In the genomic region with DNA sequence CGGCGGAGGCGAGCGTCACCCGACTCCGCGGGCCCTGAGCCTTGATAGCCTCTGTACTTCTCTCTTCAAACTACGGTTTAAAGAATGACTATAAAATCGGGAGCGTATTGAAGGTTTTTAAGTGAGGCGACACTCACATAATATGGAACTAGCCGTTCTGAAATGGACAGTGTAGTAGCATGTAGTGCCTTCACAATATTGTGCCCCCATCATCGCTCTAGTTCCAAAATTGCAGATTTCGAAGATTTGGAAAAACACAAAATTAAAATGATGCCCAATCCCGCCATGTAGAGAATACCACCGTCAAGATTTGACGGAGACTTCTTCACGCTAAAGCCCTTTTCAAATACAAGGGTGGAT, we compare ENCODE assay signal across 8 cellular contexts. TPM values are rescaled to one million over a fixed set of nuclear protein-coding genes. Genes with fewer than 3 reads are reported as not detected.
DNase-seq lines count a peak whose midpoint lies in the region; ATAC-seq, FAIRE-seq and TF ChIP-seq lines count a peak whose summit lies in the region.

No MANE protein-coding gene starts in this region.

- H2BK120ac ChIP-seq in mesenchymal stem cell (ENCODE audit: low read depth, low read length) = no peak overlapping the region

- POLR2A ChIA-PET in K562 (lab: Yijun Ruan, JAX) = interaction anchor here (0.7 to 1.6 kb wide), 4 partner anchors 9 to 61 kb away, joined by 3 to 5 read pairs (median 3); no protein-coding TSS in a partner anchor

- no peak overlapping the region for H3K4ac ChIP-seq in mesenchymal stem cell (ENCODE audit: low read depth in 1 of 2, low read length in 2 of 2)

- no peak overlapping the region for H3K14ac ChIP-seq in mesenchymal stem cell (ENCODE audit: low read length in 2 of 2)

- H3K4me1 ChIP-seq in K562 (replicated peaks in 1 of 2; ENCODE audit: control insufficient read depth in 2 of 2, insufficient read depth in 2 of 2, low read length in 2 of 2) (peaks cover 7 to 10% of the 10 kb centered on the region in 2 experiments; a peak in 3 of 5 replicates), mesenchymal stem cell (ENCODE audit: control insufficient read depth, insufficient read depth, low read depth, low read length) (peaks cover 2% of the 10 kb centered on the region), vagina (peaks cover 30% of the 10 kb centered on the region)

- CTCF ChIA-PET in K562 (lab: Yijun Ruan, JAX; ENCODE audit: low intra/inter-chr PET ratio) = interaction anchor here (1.4 kb wide), 1 partner anchor 468 kb away, joined by 4 read pairs; no protein-coding TSS in a partner anchor

- no peak for TF ChIP-seq EP300 in K562 (IDR thresholded peaks at IDR 0.05; ENCODE audit: low read length)

- H3K27me3 Mint-ChIP-seq in stimulated activated naive CD8-positive, alpha-beta T cell treated with anti-CD3 and anti-CD28 coated beads, Interleukin-15, Interleukin-2, amounts not matched to agents 100 ng/mL and 50 ng/mL, for 24 hours = no peaks in the 10 kb centered on the region

- H2AK5ac ChIP-seq in mesenchymal stem cell (ENCODE audit: low read length, severe bottlenecking) = no peak overlapping the region

- in situ Hi-C loops in K562 (cut with MboI) = no loop called here

- peaks cover 36% of the 10 kb centered on the region for H3K4me1 Mint-ChIP-seq in stimulated activated naive CD8-positive, alpha-beta T cell treated with anti-CD3 and anti-CD28 coated beads, Interleukin-15, Interleukin-2, amounts not matched to agents 100 ng/mL and 50 ng/mL, for 24 hours (ENCODE audit: low read depth)

- H3K27ac Mint-ChIP-seq in stimulated activated naive CD8-positive, alpha-beta T cell treated with anti-CD3 and anti-CD28 coated beads, Interleukin-15, Interleukin-2, amounts not matched to agents 100 ng/mL and 50 ng/mL, for 24 hours = peak overlapping the region; percentile 92

- H3K27ac ChIP-seq in K562 (ENCODE audit: extremely low read depth, low read depth, low read length) (no peak overlapping the region; the same call in 2 of the 3 replicates), mesenchymal stem cell (ENCODE audit: low read length, poor library complexity, severe bottlenecking) (no peak overlapping the region), vagina (peak overlapping the region; percentile 75)

- no peaks in the 10 kb centered on the region for H3K27me3 ChIP-seq in K562 (ENCODE audit: control insufficient read depth in 2 of 2, insufficient read depth in 2 of 2, low read length in 2 of 2)
- peaks cover 5 to 9% of the 10 kb centered on the region in 2 experiments for H3K27me3 ChIP-seq in mesenchymal stem cell (ENCODE audit: control insufficient read depth in 1 of 2, insufficient read depth in 1 of 2, low read length in 2 of 2)
- no peaks in the 10 kb centered on the region for H3K27me3 ChIP-seq in vagina

- peaks cover 27% of the 10 kb centered on the region for H3K79me2 ChIP-seq in K562 (ENCODE audit: control insufficient read depth, insufficient read depth, low read length)

- H2BK12ac ChIP-seq in mesenchymal stem cell (ENCODE audit: low read length in 2 of 2) = no peak overlapping the region

- no peak for DNase-seq in stimulated activated naive CD8-positive, alpha-beta T cell treated with anti-CD3 and anti-CD28 coated beads, Interleukin-15, Interleukin-2, amounts not matched to agents 100 U/mL and 50 U/mL, for 24 hours
- DNase-seq in K562 (ENCODE audit: extremely low read depth in 1 of 4, low spot score in 3 of 4) = no peak
- no peak for DNase-seq in mesenchymal stem cell
- no peak for DNase-seq in vagina (ENCODE audit: extremely low spot score in 2 of 2)
- DNase-seq in OCI-M2 (lab: John Stamatoyannopoulos, UW; ENCODE audit: unreplicated experiment) = no peak
- no peak for DNase-seq in stimulated activated CD4-positive, alpha-beta T cell treated with anti-CD3 and anti-CD28 coated beads, Interleukin-15, amount 100 ng/mL, for 24 hours
- DNase-seq in NCI-H2029 (lab: John Stamatoyannopoulos, UW) = no peak

- BruUV-seq in K562 (replicated peaks; lab: Mats Ljungman, UMichigan) = no TSS peak

- TF ChIP-seq CTCF in K562 (IDR thresholded peaks at IDR 0.05 in 2 of 3, conservative IDR thresholded peaks at IDR 0.05 in 1 of 3; ENCODE audit: insufficient read depth in 2 of 3, low read depth in 1 of 3, low read length in 3 of 3) (no peak), vagina (IDR thresholded peaks at IDR 0.05) (no peak)

- no peak for TF ChIP-seq POLR2A in K562 (conservative IDR thresholded peaks at IDR 0.05)
- TF ChIP-seq POLR2A in vagina (IDR thresholded peaks at IDR 0.05) = no peak

- no peak overlapping the region for H3K18ac ChIP-seq in mesenchymal stem cell (ENCODE audit: low read depth in 1 of 2, low read length in 2 of 2)

- peak overlapping the region; percentile 91 for H3K4me3 ChIP-seq in K562
- peak overlapping the region; percentile 90 to 99 for H3K4me3 ChIP-seq in mesenchymal stem cell (ENCODE audit: insufficient read depth in 1 of 2, low read depth in 1 of 2, low read length in 2 of 2)
- peak overlapping the region; percentile 61 to 71 for H3K4me3 ChIP-seq in vagina

- H4K91ac ChIP-seq in mesenchymal stem cell (ENCODE audit: low read length) = no peak overlapping the region

- peak overlapping the region; percentile 93 to 99 for H3K9ac ChIP-seq in K562 (ENCODE audit: insufficient read depth in 1 of 2, low read depth in 2 of 2, low read length in 2 of 2)
- peak overlapping the region; percentile 96 for H3K9ac ChIP-seq in mesenchymal stem cell (ENCODE audit: low read length)

- intact Hi-C loops in K562 (cut with micrococcal nuclease) = loop anchor here (5.0 kb wide), 1 partner anchor 330 kb away; no protein-coding TSS in a partner anchor
- intact Hi-C loops in vagina (cut with DNase I) = no loop called here

- WGBS in K562 (ENCODE audit: insufficient coverage, low coverage, missing lambda C conversion rate) = 9% methylated on average over 18 of the region's 18 CpGs
- 43% methylated on average over 12 of the region's 18 CpGs for WGBS in mesenchymal stem cell

- peak overlapping the region; percentile 55 for H4K8ac ChIP-seq in mesenchymal stem cell (ENCODE audit: low read length)

- H2BK5ac ChIP-seq in mesenchymal stem cell (ENCODE audit: low read depth, low read length, poor library complexity, severe bottlenecking) = no peak overlapping the region

- no peaks in the 10 kb centered on the region for H3K9me3 ChIP-seq in K562 (replicated peaks; ENCODE audit: control insufficient read depth, insufficient read depth, low read depth, low read length)
- no peaks in the 10 kb centered on the region for H3K9me3 ChIP-seq in mesenchymal stem cell (ENCODE audit: control insufficient read depth, low read length)
- no peaks in the 10 kb centered on the region for H3K9me3 ChIP-seq in vagina

- H3K36me3 Mint-ChIP-seq in stimulated activated naive CD8-positive, alpha-beta T cell treated with anti-CD3 and anti-CD28 coated beads, Interleukin-15, Interleukin-2, amounts not matched to agents 100 ng/mL and 50 ng/mL, for 24 hours (ENCODE audit: low read depth) = peaks cover 15% of the 10 kb centered on the region

- H3K23ac ChIP-seq in mesenchymal stem cell (ENCODE audit: low read length in 2 of 2) = no peak overlapping the region

- H3K9me3 Mint-ChIP-seq in stimulated activated naive CD8-positive, alpha-beta T cell treated with anti-CD3 and anti-CD28 coated beads, Interleukin-15, Interleukin-2, amounts not matched to agents 100 ng/mL and 50 ng/mL, for 24 hours = no peaks in the 10 kb centered on the region

- no peak for ATAC-seq in stimulated activated naive CD8-positive, alpha-beta T cell treated with anti-CD3 and anti-CD28 coated beads, Interleukin-15, Interleukin-2, amounts not matched to agents 100 U/mL and 50 U/mL, for 24 hours
- no peak for ATAC-seq in K562

- H2BK15ac ChIP-seq in mesenchymal stem cell (ENCODE audit: low read depth, poor library complexity, severe bottlenecking) = no peak overlapping the region

- H3K36me3 ChIP-seq in K562 (ENCODE audit: control insufficient read depth, insufficient read depth, low read length) (peaks cover 30% of the 10 kb centered on the region), mesenchymal stem cell (ENCODE audit: control insufficient read depth in 1 of 2, insufficient read depth in 2 of 2, low read depth in 1 of 2, low read length in 2 of 2) (peaks cover 15 to 23% of the 10 kb centered on the region in 2 experiments), vagina (peaks cover 0 to 16% of the 10 kb centered on the region in 2 donors)

- peak overlapping the region; percentile 98 for H3K4me3 Mint-ChIP-seq in stimulated activated naive CD8-positive, alpha-beta T cell treated with anti-CD3 and anti-CD28 coated beads, Interleukin-15, Interleukin-2, amounts not matched to agents 100 ng/mL and 50 ng/mL, for 24 hours

- H3K9me1 ChIP-seq in K562 (ENCODE audit: control insufficient read depth, insufficient read depth, low read length) = no peaks in the 10 kb centered on the region

- H3K4me2 ChIP-seq in K562 (ENCODE audit: insufficient read depth, low read length) = peak overlapping the region; percentile 96
- H3K4me2 ChIP-seq in mesenchymal stem cell (ENCODE audit: low read length, poor library complexity, severe bottlenecking) = peak overlapping the region; percentile 52

- no peaks in the 10 kb centered on the region for H4K20me1 ChIP-seq in K562 (replicated peaks; ENCODE audit: control insufficient read depth, insufficient read depth, low read length)

- peaks cover 11% of the 10 kb centered on the region for H3K79me1 ChIP-seq in mesenchymal stem cell (replicated peaks; ENCODE audit: low read length, poor library complexity, severe bottlenecking)

- TF ChIP-seq RAD21 in K562 (CRISPR knock-in tag; conservative IDR thresholded peaks at IDR 0.05 in 1 of 2, IDR thresholded peaks at IDR 0.05 in 1 of 2) = no peak

- H2AFZ ChIP-seq in K562 (ENCODE audit: low read depth, low read length) (peak overlapping the region; percentile 95), mesenchymal stem cell (ENCODE audit: low read depth, low read length) (no peak overlapping the region)

- FAIRE-seq in K562 (lab: Jason Lieb, UNC) = no peak

RNA-seq across cellular contexts. Expression of a gene that starts 0.3 kb away (rescaled TPM):
- total RNA-seq in K562 (2011; cell fraction: chromatin; rRNA removed; ENCODE audit: low replicate concordance) = 93.1 and 115 TPM in 2 replicates
- 55.0 and 57.7 TPM in 2 replicates for total RNA-seq in K562 (2011; cell fraction: nucleolus; rRNA removed)
- total RNA-seq in K562 (2011; cell fraction: nucleoplasm; rRNA removed) = 70.5 and 103 TPM in 2 replicates
- total RNA-seq in K562 (2014; rRNA removed) (8.6 and 12.0 TPM in 2 replicates), K562 (2014; rRNA removed; fragmentation: Illumina TruSeq; extraction: Trizol) (18.2 and 20.3 TPM in 2 replicates), K562 (2015; rRNA removed; fragmentation: Illumina TruSeq; extraction: Trizol) (21.2 and 25.0 TPM in 2 replicates), K562 (2021) (32.2 and 34.7 TPM in 2 replicates), vagina (27.5 TPM)
- polyA plus RNA-seq in K562 (2011; rRNA removed) (23.9 and 30.1 TPM in 2 replicates), K562 (2014; fragmentation: Illumina TruSeq; extraction: Trizol) (31.3 and 32.4 TPM in 2 replicates), K562 (2014; fragmentation: Nextera tagmentation; extraction: Ambion mirVana) (10 to 100 TPM; 69.0 to 74.6 TPM), K562 (2014; rRNA removed) (29.3 and 34.2 TPM in 2 replicates)
- 32.0 and 57.1 TPM in 2 replicates for polyA plus RNA-seq in K562 (2011; cell fraction: cytosol; rRNA removed)
- polyA plus RNA-seq in K562 (2011; cell fraction: nucleus; rRNA removed) = 43.7 and 90.2 TPM in 2 replicates
- 23.4 and 26.3 TPM in 2 replicates for polyA plus RNA-seq in K562 (2012)
- 35.2 and 39.5 TPM in 2 replicates for polyA minus RNA-seq in K562 (2011; rRNA and poly(A)+ RNA removed)
- polyA minus RNA-seq in K562 (2011; cell fraction: cytosol; rRNA and poly(A)+ RNA removed) = 22.0 and 27.3 TPM in 2 replicates
- polyA minus RNA-seq in K562 (2011; cell fraction: nucleus; rRNA and poly(A)+ RNA removed) = 43.6 and 57.0 TPM in 2 replicates
- polyA plus RNA-seq in mesenchymal stem cell (2013, experiment 1 of 2) = 12.5 TPM
- 13.9 TPM for polyA plus RNA-seq in mesenchymal stem cell (2013, experiment 2 of 2)
